In the genomic region with DNA sequence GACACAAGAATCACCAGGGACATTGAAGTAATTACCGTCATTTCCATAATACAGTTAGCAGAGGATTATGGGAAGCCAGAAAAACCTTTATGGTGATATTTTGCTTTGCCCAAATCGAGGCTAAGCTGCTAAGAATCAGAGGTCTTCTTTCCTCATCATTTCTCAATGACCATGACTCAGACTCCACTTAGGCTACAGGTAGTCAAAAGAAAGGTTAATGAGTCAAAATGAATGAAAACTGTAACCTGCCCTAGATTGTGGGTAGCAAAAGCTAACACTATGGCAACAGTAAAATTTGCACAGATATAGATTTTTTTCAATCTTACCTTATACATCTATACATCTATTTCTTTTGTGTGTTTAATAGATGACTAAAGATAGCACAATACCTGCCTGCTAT, we compare ENCODE assay signal across 14 cellular contexts.
DNase-seq lines count a peak whose midpoint lies in the region; ATAC-seq and TF ChIP-seq lines count a peak whose summit lies in the region.
"Had no signal": no experiment of that assay in that cellular context is flagged by ENCODE, and none has a peak within 500 bp of the region (broad histone marks: within the 10 kb centered on the region; RNA-seq: fewer than 3 reads in every experiment).

No MANE protein-coding gene starts in this region.

- H3K27ac ChIP-seq in breast epithelium, result no peak overlapping the region
- H3K27ac ChIP-seq in PC-3 (ENCODE audit: low read length), result no peak overlapping the region
- H3K27ac ChIP-seq: BLaER1 treated with 17β-estradiol and CSF1 and Interleukin-3, amounts not matched to agents 10 nM and 100 nM had no signal

- H3K27ac Mint-ChIP-seq in MCF 10A (ENCODE audit: low read depth, unreplicated experiment), result no peak overlapping the region
- no peak overlapping the region for H3K27ac Mint-ChIP-seq in activated T-helper 17 cell treated with anti-CD3 and anti-CD28 coated beads, Interleukin-2, amount 50 U/mL, for 72 hours
- H3K27ac Mint-ChIP-seq: B cell; CD8-positive, alpha-beta T cell; GM23338; HFFc6 had no signal

- H3K27me3 ChIP-seq in breast epithelium, result no peaks in the 10 kb centered on the region
- no peaks in the 10 kb centered on the region for H3K27me3 ChIP-seq in PC-3 (ENCODE audit: low read length)
- H3K27me3 ChIP-seq: BLaER1 treated with 17β-estradiol and CSF1 and Interleukin-3, amounts not matched to agents 10 nM and 100 nM had no signal

- H3K4me3 ChIP-seq in breast epithelium, result no peak overlapping the region
- no peak overlapping the region for H3K4me3 ChIP-seq in epithelial cell of esophagus (ENCODE audit: low read length)
- H3K4me3 ChIP-seq in PC-3 (ENCODE audit: low read length), result no peak overlapping the region
- H3K4me3 ChIP-seq: BLaER1 treated with 17β-estradiol and CSF1 and Interleukin-3, amounts not matched to agents 10 nM and 100 nM; GM23338 had no signal

- no peaks in the 10 kb centered on the region for H3K36me3 ChIP-seq in breast epithelium
- H3K36me3 ChIP-seq in PC-3 (ENCODE audit: low read depth, low read length), result no peaks in the 10 kb centered on the region
- H3K36me3 ChIP-seq: BLaER1 treated with 17β-estradiol and CSF1 and Interleukin-3, amounts not matched to agents 10 nM and 100 nM had no signal

- CTCF ChIA-PET in MCF 10A (lab: Yijun Ruan, JAX) (no interaction called here), PC-3 (lab: Charles Lee) (no interaction called here)

- no peak overlapping the region for H3K9ac ChIP-seq in PC-3 (ENCODE audit: low read length)
- H3K9ac ChIP-seq: BLaER1 treated with 17β-estradiol and CSF1 and Interleukin-3, amounts not matched to agents 10 nM and 100 nM had no signal

- no peaks in the 10 kb centered on the region for H3K36me3 Mint-ChIP-seq in MCF 10A (ENCODE audit: insufficient read depth, unreplicated experiment)
- H3K36me3 Mint-ChIP-seq in activated T-helper 17 cell treated with anti-CD3 and anti-CD28 coated beads, Interleukin-2, amount 50 U/mL, for 72 hours (ENCODE audit: low read depth), result no peaks in the 10 kb centered on the region
- H3K36me3 Mint-ChIP-seq: CD8-positive, alpha-beta T cell had no signal

- no peaks in the 10 kb centered on the region for H3F3A ChIP-seq in PC-3 (ENCODE audit: low read length, unreplicated experiment)

- ATAC-seq in activated T-helper 17 cell treated with anti-CD3 and anti-CD28 coated beads, Interleukin-2, amount 50 U/mL, for 72 hours (replicated peaks), result peak; percentile 56
- ATAC-seq in PC-3, result no peak
- ATAC-seq: CD8-positive, alpha-beta T cell; GM23338 had no signal

- no peak overlapping the region for H2AFZ ChIP-seq in PC-3 (ENCODE audit: low read length)
- H2AFZ ChIP-seq: GM23338 had no signal

- BruUV-seq in MCF 10A (replicated peaks; lab: Mats Ljungman, UMichigan) (no TSS peak), PC-3 (replicated peaks; lab: Mats Ljungman, UMichigan) (no TSS peak)

- no peak overlapping the region for H3K4me2 ChIP-seq in PC-3 (ENCODE audit: low read length)
- H3K4me2 ChIP-seq: BLaER1 treated with 17β-estradiol and CSF1 and Interleukin-3, amounts not matched to agents 10 nM and 100 nM; GM23338 had no signal

- H3K9me3 ChIP-seq in breast epithelium, result no peaks in the 10 kb centered on the region
- H3K9me3 ChIP-seq in PC-3 (ENCODE audit: low read length), result no peaks in the 10 kb centered on the region

- H4K20me1 ChIP-seq in PC-3 (ENCODE audit: low read length), result no peaks in the 10 kb centered on the region
- H4K20me1 ChIP-seq: BLaER1 treated with 17β-estradiol and CSF1 and Interleukin-3, amounts not matched to agents 10 nM and 100 nM had no signal

- H3K4me1 Mint-ChIP-seq in MCF 10A (ENCODE audit: insufficient read depth, unreplicated experiment), result peaks cover 31% of the 10 kb centered on the region
- no peaks in the 10 kb centered on the region for H3K4me1 Mint-ChIP-seq in activated T-helper 17 cell treated with anti-CD3 and anti-CD28 coated beads, Interleukin-2, amount 50 U/mL, for 72 hours
- H3K4me1 Mint-ChIP-seq: B cell, GM23338 had no signal

- H3K9me3 Mint-ChIP-seq in MCF 10A (ENCODE audit: unreplicated experiment), result peaks cover 4% of the 10 kb centered on the region
- no peaks in the 10 kb centered on the region for H3K9me3 Mint-ChIP-seq in activated T-helper 17 cell treated with anti-CD3 and anti-CD28 coated beads, Interleukin-2, amount 50 U/mL, for 72 hours
- H3K9me3 Mint-ChIP-seq: CD8-positive, alpha-beta T cell; HFFc6 had no signal

- TF ChIP-seq CTCF in MCF 10A (IDR thresholded peaks at IDR 0.05; ENCODE audit: unreplicated experiment), result no peak
- no peak for TF ChIP-seq CTCF in breast epithelium (IDR thresholded peaks at IDR 0.05)
- no peak for TF ChIP-seq CTCF in epithelial cell of esophagus (IDR thresholded peaks at IDR 0.05; ENCODE audit: insufficient read depth, low read depth, low read length, missing control alignments)
- TF ChIP-seq CTCF in PC-3 (conservative IDR thresholded peaks at IDR 0.05; ENCODE audit: low read depth, low read length), result no peak

- POLR2A ChIA-PET in MCF 10A (lab: Yijun Ruan, JAX), result interaction anchor here (0.5 to 1.8 kb wide), 3 partner anchors 9 to 257 kb away, joined by 4 to 5 read pairs (median 5); no protein-coding TSS in a partner anchor
- POLR2A ChIA-PET in PC-3 (lab: Charles Lee; ENCODE audit: unreplicated experiment), result no interaction called here

- no peak for TF ChIP-seq POLR2A in breast epithelium (IDR thresholded peaks at IDR 0.05)

- H3K27me3 Mint-ChIP-seq in MCF 10A (ENCODE audit: insufficient read depth, unreplicated experiment), result no peaks in the 10 kb centered on the region
- peaks cover 28% of the 10 kb centered on the region for H3K27me3 Mint-ChIP-seq in activated T-helper 17 cell treated with anti-CD3 and anti-CD28 coated beads, Interleukin-2, amount 50 U/mL, for 72 hours

- no peak overlapping the region for H3K4me3 Mint-ChIP-seq in MCF 10A (ENCODE audit: unreplicated experiment)
- H3K4me3 Mint-ChIP-seq in activated T-helper 17 cell treated with anti-CD3 and anti-CD28 coated beads, Interleukin-2, amount 50 U/mL, for 72 hours, result no peak overlapping the region
- H3K4me3 Mint-ChIP-seq: B cell; CD8-positive, alpha-beta T cell; GM23338; HFFc6 had no signal

- H3K4me1 ChIP-seq in breast epithelium (no peaks in the 10 kb centered on the region), PC-3 (ENCODE audit: insufficient read depth, low read length) (no peaks in the 10 kb centered on the region)

- DNase-seq in MCF 10A (ENCODE audit: unreplicated experiment) (peak; percentile 37), breast epithelium (ENCODE audit: low spot score in 2 of 2) (no peak), epithelial cell of esophagus (ENCODE audit: low read depth) (peak; percentile 69), PC-3 (no peak)
- DNase-seq in activated CD4-positive, alpha-beta T cell treated with anti-CD3 and anti-CD28 coated beads for 48 hours, result no peak
- DNase-seq: Calu3; CD8-positive, alpha-beta T cell; HCEC 1CT; HFFc6; IMR-90 had no signal

- intact Hi-C loops in MCF 10A (cut with micrococcal nuclease), result no loop called here
- intact Hi-C loops in breast epithelium (cut with DNase I; ENCODE audit: low total_unique reads), result no loop called here
- intact Hi-C loops in PC-3 (cut with micrococcal nuclease), result no loop called here

- H3K9me2 ChIP-seq in PC-3 (replicated peaks; ENCODE audit: low read length), result no peaks in the 10 kb centered on the region

- no peaks in the 10 kb centered on the region for H3K79me2 ChIP-seq in PC-3 (ENCODE audit: low read length)

Comparison
In these comparisons a context has a peak if more than half of its experiments do, and no peak if none do; other contexts are left out.
1. DNase-seq: peak in MCF 10A (single experiment) and epithelial cell of esophagus (single experiment); none in breast epithelium (0 of 2), PC-3 (single experiment) and activated CD4-positive, alpha-beta T cell treated with anti-CD3 and anti-CD28 coated beads for 48 hours (single experiment).